In genomic region chr6:117976030-117976651, GRCh38 we compare ENCODE assay signal across 8 cellular contexts.
DNase-seq lines count a peak whose midpoint lies in the region; ATAC-seq and TF ChIP-seq lines count a peak whose summit lies in the region.

No MANE protein-coding gene starts in this region.

- TF ChIP-seq CTCF in HEK293 (tag by site-specific recombination; IDR thresholded peaks at IDR 0.05), result 0 out of 2 replicates have a peak, but pooled peaks have one; percentile 38
- TF ChIP-seq CTCF in WTC11 (IDR thresholded peaks at IDR 0.05), result peak; percentile 57
- TF ChIP-seq CTCF in right atrium auricular region (IDR thresholded peaks at IDR 0.05), result peak; percentile 63 to 79

- H3K36me3 Mint-ChIP-seq in WTC11, result peaks cover 15% of the 10 kb centered on the region

- H3K4me3 ChIP-seq in HEK293 (ENCODE audit: low read depth, low read length) (no peak overlapping the region), right atrium auricular region (no peak overlapping the region)

- H3K27me3 Mint-ChIP-seq in WTC11 (ENCODE audit: low read depth), result peaks cover 5% of the 10 kb centered on the region; the same call in 1 of the 2 replicates

- H3K4me3 Mint-ChIP-seq in WTC11, result no peak overlapping the region

- no peak overlapping the region for H3K27ac Mint-ChIP-seq in WTC11

- H3K27ac ChIP-seq in HEK293 (ENCODE audit: extremely low read depth, low read depth, low read length), result no peak overlapping the region
- H3K27ac ChIP-seq in right atrium auricular region, result no peak overlapping the region

- no peaks in the 10 kb centered on the region for H3K4me1 ChIP-seq in HEK293 (ENCODE audit: control insufficient read depth, insufficient read depth, low read length)
- H3K4me1 ChIP-seq in right atrium auricular region, result peaks cover 0 to 7% of the 10 kb centered on the region in 2 donors

- CTCF ChIA-PET in HEK293 (lab: Yijun Ruan, JAX) (interaction anchor here (0.5 to 3.2 kb wide), 40 partner anchors 9 to 1511 kb away, joined by 3 to 35 read pairs (median 4); no protein-coding TSS in a partner anchor), WTC11 (lab: Charles Lee) (interaction anchor here (0.7 to 2.6 kb wide), 11 partner anchors 8 to 604 kb away, joined by 3 to 13 read pairs (median 5); no protein-coding TSS in a partner anchor)

- ATAC-seq in WTC11 (peak; percentile 76), GM21360 (IDR thresholded peaks at IDR 0.05; ENCODE audit: unreplicated experiment) (no peak), HG03439 (IDR thresholded peaks at IDR 0.05; ENCODE audit: unreplicated experiment) (no peak)

- H3K9me3 Mint-ChIP-seq in WTC11, result peaks cover 16% of the 10 kb centered on the region

- no peaks in the 10 kb centered on the region for H3K9me3 ChIP-seq in HEK293 (ENCODE audit: control insufficient read depth, insufficient read depth, low read depth, low read length)
- H3K9me3 ChIP-seq in right atrium auricular region, result no peaks in the 10 kb centered on the region

- no peaks in the 10 kb centered on the region for H3K36me3 ChIP-seq in HEK293 (ENCODE audit: control insufficient read depth in 2 of 2, insufficient read depth in 1 of 2, low read length in 2 of 2)
- H3K36me3 ChIP-seq in right atrium auricular region, result no peaks in the 10 kb centered on the region

- H3K27me3 ChIP-seq in right atrium auricular region, result no peaks in the 10 kb centered on the region

- peak; percentile 13 for DNase-seq in ELF-1 (ENCODE audit: low read depth, low spot score)
- peak; percentile 69 for DNase-seq in NCI-H2107 treated with DMSO at 0.1 percent for 48 hours (lab: John Stamatoyannopoulos, UW; ENCODE audit: unreplicated experiment)
- no peak for DNase-seq in WTC11 (ENCODE audit: low spot score)
- DNase-seq in right atrium auricular region (ENCODE audit: low spot score), result no peak
- DNase-seq in superior temporal gyrus (ENCODE audit: extremely low spot score), result peak; percentile 91

- POLR2A ChIA-PET in HEK293 (lab: Yijun Ruan, JAX), result no interaction called here
- POLR2A ChIA-PET in WTC11 (lab: Charles Lee), result no interaction called here

- H3K4me1 Mint-ChIP-seq in WTC11, result peaks cover 16% of the 10 kb centered on the region

TF ChIP-seq in HEK293, 187 proteins besides CTCF, POLR2A, EP300 and RAD21:
- no peak for TF ChIP-seq ZNF670 (tag by site-specific recombination; IDR thresholded peaks at IDR 0.05; ENCODE audit: low read depth)
- TF ChIP-seq PRDM1 (tag by site-specific recombination; IDR thresholded peaks at IDR 0.05), result peak; percentile 36; the same call in 1 of the 2 replicates
- TF ChIP-seq ZNF654 (tag by site-specific recombination; IDR thresholded peaks at IDR 0.05; ENCODE audit: low read depth), result peak; percentile 55
- TF ChIP-seq ZNF354C (tag by site-specific recombination; IDR thresholded peaks at IDR 0.05; ENCODE audit: borderline replicate concordance, low read depth), result no peak
- 0 out of 2 replicates have a peak, but pooled peaks have one; percentile 36 for TF ChIP-seq ZNF660 (tag by site-specific recombination; IDR thresholded peaks at IDR 0.05)
- peak; percentile 31; the same call in 1 of the 2 replicates for TF ChIP-seq ZSCAN30 (tag by site-specific recombination; IDR thresholded peaks at IDR 0.05)

TF ChIP-seq in WTC11, 78 proteins besides CTCF, POLR2A, EP300 and RAD21:
- TF ChIP-seq JAZF1 (CRISPR knock-in tag; IDR thresholded peaks at IDR 0.05) (no peak), RELA (CRISPR knock-in tag; IDR thresholded peaks at IDR 0.05; ENCODE audit: borderline replicate concordance) (no peak), ZNF512 (CRISPR knock-in tag; IDR thresholded peaks at IDR 0.05; ENCODE audit: borderline replicate concordance) (no peak), MXD4 (CRISPR knock-in tag; IDR thresholded peaks at IDR 0.05; ENCODE audit: borderline replicate concordance) (no peak), ZBTB21 (CRISPR knock-in tag; IDR thresholded peaks at IDR 0.05; ENCODE audit: borderline replicate concordance) (no peak), ZNF219 (CRISPR knock-in tag; IDR thresholded peaks at IDR 0.05; ENCODE audit: borderline replicate concordance) (no peak), PRRX2 (CRISPR knock-in tag; IDR thresholded peaks at IDR 0.05) (no peak), SOX15 (CRISPR knock-in tag; IDR thresholded peaks at IDR 0.05) (no peak), GRHL2 (CRISPR knock-in tag; IDR thresholded peaks at IDR 0.05; ENCODE audit: insufficient replicate concordance, severe bottlenecking) (no peak), MLX (CRISPR knock-in tag; IDR thresholded peaks at IDR 0.05) (no peak), EMX1 (CRISPR knock-in tag; IDR thresholded peaks at IDR 0.05) (no peak), E2F4 (CRISPR knock-in tag; IDR thresholded peaks at IDR 0.05; ENCODE audit: borderline replicate concordance, low read depth) (no peak), CREB1 (CRISPR knock-in tag; IDR thresholded peaks at IDR 0.05) (no peak), ATF1 (CRISPR knock-in tag; IDR thresholded peaks at IDR 0.05) (no peak), FOXP1 (CRISPR knock-in tag; IDR thresholded peaks at IDR 0.05; ENCODE audit: borderline replicate concordance) (no peak), NR2C2 (CRISPR knock-in tag; IDR thresholded peaks at IDR 0.05) (no peak), NFATC4 (CRISPR knock-in tag; IDR thresholded peaks at IDR 0.05) (no peak), ZNF232 (CRISPR knock-in tag; IDR thresholded peaks at IDR 0.05) (no peak), CBFB (CRISPR knock-in tag; IDR thresholded peaks at IDR 0.05; ENCODE audit: low read depth) (no peak), ZNF138 (CRISPR knock-in tag; conservative IDR thresholded peaks at IDR 0.05) (no peak)

Comparison
In these comparisons a context has a peak if more than half of its experiments do, and no peak if none do; other contexts are left out.
1. DNase-seq: peak in ELF-1 (single experiment), NCI-H2107 treated with DMSO at 0.1 percent for 48 hours (single experiment) and superior temporal gyrus (single experiment); none in WTC11 (single experiment) and right atrium auricular region (single experiment).
2. Peak in every context shown above with its lines, with median percentiles within 50 percentile points of each other: CTCF ChIP-seq.